16 cellular contexts compared by ENCODE assay signal in genomic region chr1:205670143-205670431, GRCh38. TPM values are rescaled to one million over a fixed set of nuclear protein-coding genes. Genes with fewer than 3 reads are reported as not detected.
DNase-seq lines count a peak whose midpoint lies in the region; ATAC-seq and TF ChIP-seq lines count a peak whose summit lies in the region.
"Had no signal": no experiment of that assay in that cellular context is flagged by ENCODE, and none has a peak within 500 bp of the region (broad histone marks: within the 10 kb centered on the region; RNA-seq: fewer than 3 reads in every experiment).

No MANE protein-coding gene starts in this region.

- H3K79me2 ChIP-seq in GM23338 (replicated peaks; ENCODE audit: insufficient read depth), result peaks cover 36% of the 10 kb centered on the region

- TF ChIP-seq CTCF in GM23338 (conservative IDR thresholded peaks at IDR 0.05; ENCODE audit: low read depth in 2 of 2) (no peak), WERI-Rb-1 (IDR thresholded peaks at IDR 0.05; ENCODE audit: low read depth, low read length) (no peak), right lobe of liver (IDR thresholded peaks at IDR 0.05) (no peak)

- H3K27me3 Mint-ChIP-seq in GM23338 (ENCODE audit: insufficient read depth, low read depth, poor library complexity), result peaks cover 15% of the 10 kb centered on the region
- H3K27me3 Mint-ChIP-seq in activated CD8-positive, alpha-beta memory T cell treated with anti-CD3 and anti-CD28 coated beads, Interleukin-2, amount 10 ng/mL, durations not matched to agents 7 days and 5 days, result peaks cover 49% of the 10 kb centered on the region

- H2AFZ ChIP-seq in GM23338, result no peak overlapping the region

- no peaks in the 10 kb centered on the region for H4K20me1 ChIP-seq in GM23338 (replicated peaks; ENCODE audit: insufficient read depth)

- H3K4me2 ChIP-seq in GM23338, result peak overlapping the region; percentile 78

- intact Hi-C loops in right lobe of liver (cut with DNase I), result loop anchor here in 1 of 2 donors (5.0 kb wide), 1 partner anchor 37 kb away; no protein-coding TSS in a partner anchor

- ATAC-seq in GM23338 (no peak), right lobe of liver (no peak)
- no peak for ATAC-seq in activated CD8-positive, alpha-beta memory T cell treated with anti-CD3 and anti-CD28 coated beads, Interleukin-2, amount 10 ng/mL, durations not matched to agents 7 days and 5 days

- H3F3A ChIP-seq in GM23338 (replicated peaks; ENCODE audit: low read depth), result 0 out of 2 replicates have a peak, but pooled peaks cover 2% of the 10 kb centered on the region

- no peaks in the 10 kb centered on the region for H3K27me3 ChIP-seq in GM23338 (ENCODE audit: insufficient read depth)
- no peaks in the 10 kb centered on the region for H3K27me3 ChIP-seq in WERI-Rb-1 (ENCODE audit: insufficient read depth, low read depth, severe bottlenecking)
- no peaks in the 10 kb centered on the region for H3K27me3 ChIP-seq in right lobe of liver
- H3K27me3 ChIP-seq in skeletal muscle tissue (ENCODE audit: control insufficient read depth in 3 of 3, insufficient read depth in 3 of 3, low read length in 3 of 3), result peaks cover 0 to 8% (median 0%) of the 10 kb centered on the region in 3 donors
- H3K27me3 ChIP-seq: SJSA1 had no signal

- H3K4me1 ChIP-seq in GM23338 (ENCODE audit: insufficient read depth) (peaks cover 56% of the 10 kb centered on the region), right lobe of liver (peaks cover 0 to 84% (median 40%) of the 10 kb centered on the region in 4 donors), skeletal muscle tissue (ENCODE audit: control insufficient read depth in 3 of 3, insufficient read depth in 3 of 3, low read length in 3 of 3) (peaks cover 3 to 54% (median 35%) of the 10 kb centered on the region in 3 donors)
- H3K4me1 ChIP-seq: psoas muscle had no signal

- no peaks in the 10 kb centered on the region for H3K9me3 ChIP-seq in WERI-Rb-1 (ENCODE audit: severe bottlenecking)
- H3K9me3 ChIP-seq in right lobe of liver, result no peaks in the 10 kb centered on the region
- no peaks in the 10 kb centered on the region for H3K9me3 ChIP-seq in skeletal muscle tissue (ENCODE audit: control insufficient read depth in 3 of 3, low read length in 3 of 3)
- H3K9me3 ChIP-seq: mucosa of descending colon, psoas muscle, SJSA1 had no signal

- no peaks in the 10 kb centered on the region for H3K36me3 Mint-ChIP-seq in GM23338 (ENCODE audit: low read depth)
- no peaks in the 10 kb centered on the region for H3K36me3 Mint-ChIP-seq in activated CD8-positive, alpha-beta memory T cell treated with anti-CD3 and anti-CD28 coated beads, Interleukin-2, amount 10 ng/mL, durations not matched to agents 7 days and 5 days

- no peak overlapping the region for H3K27ac Mint-ChIP-seq in GM23338
- no peak overlapping the region for H3K27ac Mint-ChIP-seq in activated CD8-positive, alpha-beta memory T cell treated with anti-CD3 and anti-CD28 coated beads, Interleukin-2, amount 10 ng/mL, durations not matched to agents 7 days and 5 days

- H3K9ac ChIP-seq in skeletal muscle tissue (ENCODE audit: low read depth in 1 of 3, low read length in 3 of 3), result peak overlapping the region in 1 of 3 donors; percentile 40

- H3K9me2 ChIP-seq in GM23338 (ENCODE audit: insufficient read depth), result no peaks in the 10 kb centered on the region

- CTCF ChIA-PET in activated CD8-positive, alpha-beta memory T cell treated with anti-CD3 and anti-CD28 coated beads, Interleukin-2, amount 10 ng/mL, durations not matched to agents 7 days and 5 days (lab: Charles Lee), result interaction anchor here (0.8 to 7.2 kb wide), 3 partner anchors 10 to 41 kb away, joined by 3 to 70 read pairs (median 4); partner anchors contain the start of gene SLC45A3

- H3K4me3 ChIP-seq in GM23338 (peak overlapping the region; percentile 49), WERI-Rb-1 (ENCODE audit: low read depth, low read length) (peak overlapping the region; percentile 28), right lobe of liver (peak overlapping the region; percentile 12 to 79 (median 45)), skeletal muscle tissue (ENCODE audit: low read length in 3 of 3) (no peak overlapping the region)
- H3K4me3 ChIP-seq: mucosa of descending colon, psoas muscle, SJSA1 had no signal

- H3K4me3 Mint-ChIP-seq in GM23338, result peak overlapping the region; percentile 62; the same call in 2 of the 3 replicates
- no peak overlapping the region for H3K4me3 Mint-ChIP-seq in activated CD8-positive, alpha-beta memory T cell treated with anti-CD3 and anti-CD28 coated beads, Interleukin-2, amount 10 ng/mL, durations not matched to agents 7 days and 5 days

- no peaks in the 10 kb centered on the region for H3K9me3 Mint-ChIP-seq in GM23338
- H3K9me3 Mint-ChIP-seq in activated CD8-positive, alpha-beta memory T cell treated with anti-CD3 and anti-CD28 coated beads, Interleukin-2, amount 10 ng/mL, durations not matched to agents 7 days and 5 days (ENCODE audit: low read depth), result no peaks in the 10 kb centered on the region

- peaks cover 72% of the 10 kb centered on the region for H3K4me1 Mint-ChIP-seq in GM23338
- peaks cover 10% of the 10 kb centered on the region for H3K4me1 Mint-ChIP-seq in activated CD8-positive, alpha-beta memory T cell treated with anti-CD3 and anti-CD28 coated beads, Interleukin-2, amount 10 ng/mL, durations not matched to agents 7 days and 5 days

- DNase-seq in GM23338 (ENCODE audit: low spot score), result no peak
- DNase-seq in WERI-Rb-1, result no peak
- DNase-seq in right lobe of liver, result no peak
- DNase-seq in 8988T, result no peak
- DNase-seq in T1000 (lab: John Stamatoyannopoulos, UW), result no peak
- DNase-seq in activated CD8-positive, alpha-beta memory T cell treated with anti-CD3 and anti-CD28 coated beads, Interleukin-2, amount 10 ng/mL, durations not matched to agents 7 days and 5 days, result no peak
- DNase-seq: activated effector memory CD4-positive, alpha-beta T cell treated with Interleukin-2 at 50 U/mL for 16 hours; AML-193; DMS 273 treated with DMSO at 0.1 percent for 48 hours; Kasumi-1; NCI-H226; psoas muscle had no signal

- H3K27ac ChIP-seq in GM23338 (ENCODE audit: low read depth), result peak overlapping the region; percentile 91
- H3K27ac ChIP-seq in WERI-Rb-1, result peak overlapping the region; percentile 95
- peak overlapping the region; percentile 33 to 77 (median 53) for H3K27ac ChIP-seq in right lobe of liver
- peak overlapping the region; percentile 72 for H3K27ac ChIP-seq in skeletal muscle tissue (ENCODE audit: low read depth, low read length)
- H3K27ac ChIP-seq: epithelial cell of prostate, psoas muscle, SJSA1 had no signal

- WGBS in right lobe of liver (ENCODE audit: insufficient coverage, low coverage, low lambda C conversion rate, missing lambda C conversion rate), result no CpG with 5 or more reads among the region's 4 CpGs

- TF ChIP-seq POLR2A in right lobe of liver (IDR thresholded peaks at IDR 0.05), result no peak

- no peaks in the 10 kb centered on the region for H3K36me3 ChIP-seq in GM23338 (ENCODE audit: insufficient read depth)
- H3K36me3 ChIP-seq in WERI-Rb-1, result peaks cover 5% of the 10 kb centered on the region; the same call in 1 of the 2 replicates
- H3K36me3 ChIP-seq in right lobe of liver, result no peaks in the 10 kb centered on the region
- no peaks in the 10 kb centered on the region for H3K36me3 ChIP-seq in skeletal muscle tissue (ENCODE audit: control insufficient read depth in 3 of 3, insufficient read depth in 3 of 3, low read length in 3 of 3)
- H3K36me3 ChIP-seq: SJSA1 had no signal

TF ChIP-seq in GM23338, 12 proteins besides CTCF, POLR2A, EP300 and RAD21 (continues in another document):
- TF ChIP-seq ZNF114 (CRISPR knock-in tag; IDR thresholded peaks at IDR 0.05), result no peak
- no peak for TF ChIP-seq ETS1 (IDR thresholded peaks at IDR 0.05)

RNA-seq across cellular contexts. Expression of gene SLC45A3, which starts 10.2 kb away (rescaled TPM):
- total RNA-seq in GM23338 (2014; rRNA removed; shearing (Covaris generic)), result 14.4 and 16.0 TPM in 2 replicates
- polyA plus RNA-seq in GM23338 (2016; fragmentation: Nextera tagmentation; extraction: Ambion mirVana), result 4.6 and 4.7 TPM in 2 replicates
- total RNA-seq in right lobe of liver, result 10 to 100 TPM in 2 of 6 experiments, 1 to 10 TPM in 4; 6.9 to 27.0 (median 7.9) TPM
- total RNA-seq in skeletal muscle tissue, result 2.1 TPM
- total RNA-seq in activated CD8-positive, alpha-beta memory T cell treated with anti-CD3 and anti-CD28 coated beads, Interleukin-2, amount 10 ng/mL, durations not matched to agents 7 days and 5 days, result not detected

RNA-seq across cellular contexts. Expression of gene ELK4, which starts 38.3 kb away (rescaled TPM):
- total RNA-seq in GM23338 (2014; rRNA removed; shearing (Covaris generic)), result 19.1 and 19.7 TPM in 2 replicates
- 5.1 and 5.2 TPM in 2 replicates for polyA plus RNA-seq in GM23338 (2016; fragmentation: Nextera tagmentation; extraction: Ambion mirVana)
- total RNA-seq in right lobe of liver (10 to 100 TPM; 15.1 to 39.2 (median 26.9) TPM), skeletal muscle tissue (13.6 TPM)
- 10 to 100 TPM; 70.9 to 79.7 TPM for total RNA-seq in activated CD8-positive, alpha-beta memory T cell treated with anti-CD3 and anti-CD28 coated beads, Interleukin-2, amount 10 ng/mL, durations not matched to agents 7 days and 5 days

Comparison
In these comparisons a context has a peak if more than half of its experiments do, and no peak if none do; other contexts are left out.
1. H3K4me3 ChIP-seq: peak in GM23338 (single experiment), WERI-Rb-1 (single experiment) and right lobe of liver (3 of 3); none in skeletal muscle tissue (0 of 3).
2. Peak in every context shown above with its lines, with median percentiles within 50 percentile points of each other: H3K27ac ChIP-seq.